ENCODE assay signal across 8 cellular contexts in the genomic region with DNA sequence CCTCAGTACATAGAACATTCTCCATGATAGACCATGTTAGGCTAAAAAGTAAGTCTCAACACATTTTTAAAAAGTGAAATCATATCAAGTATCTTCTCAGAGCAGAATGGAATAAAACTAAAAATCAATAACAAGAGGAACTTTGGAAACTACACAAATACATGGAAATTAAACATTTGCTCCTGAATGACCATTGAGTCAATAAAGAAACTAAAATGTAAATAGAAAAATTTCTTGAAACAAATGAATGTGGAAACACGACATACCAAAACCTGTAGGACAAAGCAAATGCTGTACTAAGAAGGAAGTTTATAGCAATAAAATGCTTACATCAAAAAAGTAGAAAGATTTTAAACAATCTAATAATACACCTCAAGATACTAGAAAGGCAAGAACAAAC.
"Had no signal": no experiment of that assay in that cellular context is flagged by ENCODE, and none has a peak within 500 bp of the region (broad histone marks: within the 10 kb centered on the region; RNA-seq: fewer than 3 reads in every experiment).

No MANE protein-coding gene starts in this region.

- ATAC-seq: GM12878 had no signal

- H3K4me3 ChIP-seq: GM12878 had no signal

- FAIRE-seq: G401.6, GM12878, GM12891, GM12892, GM18507, GM19239 had no signal

- DNase-seq: GDM1, GF-D8 had no signal
